1 cellular context compared by ENCODE assay signal in the genomic region with DNA sequence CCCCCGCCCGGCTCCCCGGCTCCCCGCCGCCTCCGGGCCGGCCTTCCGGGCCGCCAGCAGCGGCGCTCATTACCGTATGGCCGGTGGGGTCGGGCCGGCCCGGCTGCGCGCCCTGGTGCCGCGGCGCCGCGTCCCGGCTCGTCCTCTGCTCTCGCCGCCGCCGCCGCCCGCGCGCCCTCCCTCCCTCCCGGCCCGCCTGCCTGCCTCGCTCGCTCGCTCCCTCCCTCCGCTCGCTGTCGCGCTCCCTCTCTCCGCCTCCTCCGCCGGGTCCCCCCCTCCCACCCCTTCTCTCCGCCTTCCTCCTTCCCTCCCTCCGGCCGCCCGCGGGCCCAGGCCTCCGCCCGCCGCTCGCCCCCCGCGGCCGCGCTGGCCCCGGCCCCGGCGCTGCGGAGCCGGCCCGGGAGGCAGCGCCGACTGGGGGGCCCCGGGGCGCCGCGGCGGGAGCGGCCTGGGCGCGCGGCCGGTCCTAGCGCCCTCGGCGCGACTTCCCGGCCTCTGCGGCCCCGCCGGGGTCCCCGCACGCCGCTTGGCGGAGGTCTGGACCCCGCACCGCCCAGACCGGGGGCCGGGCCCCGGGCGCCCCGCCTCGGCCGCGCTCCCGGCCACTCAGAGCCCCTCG.
TF ChIP-seq lines count a peak whose summit lies in the region.

DNMT3A (minus strand) TSS at position 173 of the 619 bp plus-strand sequence. CDS start 27,941 bp downstream, outside the sequence.

TF ChIP-seq in WTC11, 78 proteins besides CTCF, POLR2A, EP300 and RAD21 (continued from another document):
- TF ChIP-seq USF2 (CRISPR knock-in tag; IDR thresholded peaks at IDR 0.05) (no peak), ZNF263 (CRISPR knock-in tag; IDR thresholded peaks at IDR 0.05; ENCODE audit: low read depth) (no peak), MXD4 (CRISPR knock-in tag; IDR thresholded peaks at IDR 0.05; ENCODE audit: borderline replicate concordance) (no peak)
TF ChIP-seq in WTC11: peak in this region for 0.
